In the genomic region with DNA sequence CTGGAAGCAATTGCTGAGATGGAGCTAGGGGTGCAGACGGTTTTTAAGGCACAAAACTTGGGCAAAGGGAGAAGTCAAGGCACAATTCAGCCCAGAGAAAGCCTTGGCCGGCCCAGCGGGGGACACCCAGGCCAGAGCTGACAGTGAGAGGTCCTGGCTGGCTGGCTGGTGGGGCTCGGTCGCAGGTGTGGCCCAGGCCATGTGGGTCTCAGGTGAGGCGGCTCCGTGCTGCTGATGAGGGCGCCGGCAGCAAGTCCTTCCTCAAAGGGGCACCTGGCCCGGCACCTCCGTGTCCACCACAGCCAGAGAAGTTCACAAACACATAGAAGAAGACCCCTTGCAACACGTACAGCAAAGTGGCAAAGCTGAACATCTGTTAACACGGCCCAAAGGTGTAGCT, we compare ENCODE assay signal across 6 cellular contexts. TPM values are rescaled to one million over a fixed set of nuclear protein-coding genes. Genes with fewer than 3 reads are reported as not detected.
"Had no signal": no experiment of that assay in that cellular context is flagged by ENCODE, and none has a peak within 500 bp of the region (broad histone marks: within the 10 kb centered on the region; RNA-seq: fewer than 3 reads in every experiment).

No MANE protein-coding gene starts in this region.

- DNase-seq: GM23248, GOT3, H9, HCEC 1CT, IMR-90 had no signal

- H2AFZ ChIP-seq: GM23248 had no signal

- H3K27ac ChIP-seq: GM23248 had no signal

- H3K4me3 ChIP-seq: GM23248, K562 had no signal

- H3K9ac ChIP-seq: GM23248 had no signal

RNA-seq across cellular contexts. Expression of gene LDLRAD4, which starts 54.2 kb away (rescaled TPM):
- total RNA-seq: GM23248, IMR-90, K562 had no signal
- polyA plus RNA-seq: GM23248, IMR-90 had no signal
